8 cellular contexts compared by ENCODE assay signal in genomic region chr17:16569358-16569712, GRCh38. TPM values are rescaled to one million over a fixed set of nuclear protein-coding genes. Genes with fewer than 3 reads are reported as not detected.
DNase-seq lines count a peak whose midpoint lies in the region; ATAC-seq and TF ChIP-seq lines count a peak whose summit lies in the region.

No MANE protein-coding gene starts in this region.

- peaks cover 13% of the 10 kb centered on the region for H3K4me1 Mint-ChIP-seq in CD4-positive, alpha-beta T cell (ENCODE audit: low read depth)

- DNase-seq in CD4-positive, alpha-beta T cell = no peak
- no peak for DNase-seq in Panc1 (ENCODE audit: low read depth, low spot score)
- no peak for DNase-seq in mesenchymal stem cell
- no peak for DNase-seq in NCI-H1048 (lab: John Stamatoyannopoulos, UW)
- DNase-seq in KG1 (lab: John Stamatoyannopoulos, UW) = no peak
- no peak for DNase-seq in GF-D8 (lab: John Stamatoyannopoulos, UW)
- DNase-seq in MM.1S = no peak

- H3K36me3 ChIP-seq in Panc1 (ENCODE audit: control insufficient read depth, insufficient read depth, low read length) (no peaks in the 10 kb centered on the region), mesenchymal stem cell (ENCODE audit: control insufficient read depth in 1 of 2, insufficient read depth in 2 of 2, low read depth in 1 of 2, low read length in 2 of 2) (peaks cover 6 to 34% of the 10 kb centered on the region in 2 experiments), MM.1S (replicated peaks; ENCODE audit: insufficient read depth, low read length) (no peaks in the 10 kb centered on the region)

- no peaks in the 10 kb centered on the region for H3K9me3 Mint-ChIP-seq in CD4-positive, alpha-beta T cell

- H2AFZ ChIP-seq in mesenchymal stem cell (ENCODE audit: low read depth, low read length) (no peak overlapping the region), MM.1S (ENCODE audit: low read length) (no peak overlapping the region)

- 43% methylated on average over 14 of the region's 14 CpGs for WGBS in mesenchymal stem cell

- no peak overlapping the region for H4K8ac ChIP-seq in mesenchymal stem cell (ENCODE audit: low read length)

- no peak for ATAC-seq in CD4-positive, alpha-beta T cell (ENCODE audit: poor library complexity)
- peak; percentile 19 for ATAC-seq in GM21576 (IDR thresholded peaks at IDR 0.05; ENCODE audit: unreplicated experiment)
- ATAC-seq in Panc1 = peak; percentile 46

- H2BK5ac ChIP-seq in mesenchymal stem cell (ENCODE audit: low read depth, low read length, poor library complexity, severe bottlenecking) = no peak overlapping the region

- no peak overlapping the region for H3K4ac ChIP-seq in mesenchymal stem cell (ENCODE audit: low read depth in 1 of 2, low read length in 2 of 2)

- no peak overlapping the region for H3K27ac ChIP-seq in CD4-positive, alpha-beta T cell (ENCODE audit: low read depth, low read length)
- H3K27ac ChIP-seq in Panc1 (ENCODE audit: low read length) (no peak overlapping the region), mesenchymal stem cell (ENCODE audit: low read length, poor library complexity, severe bottlenecking) (no peak overlapping the region), MM.1S (ENCODE audit: low read length) (no peak overlapping the region)

- no peaks in the 10 kb centered on the region for H3K27me3 ChIP-seq in CD4-positive, alpha-beta T cell (ENCODE audit: control insufficient read depth, insufficient read depth, low read length)
- H3K27me3 ChIP-seq in Panc1 (ENCODE audit: control insufficient read depth, insufficient read depth, low read length) = no peaks in the 10 kb centered on the region
- H3K27me3 ChIP-seq in mesenchymal stem cell (ENCODE audit: control insufficient read depth in 1 of 2, insufficient read depth in 1 of 2, low read length in 2 of 2) = no peaks in the 10 kb centered on the region
- no peaks in the 10 kb centered on the region for H3K27me3 ChIP-seq in MM.1S (replicated peaks; ENCODE audit: insufficient read depth, low read length)

- H2AK5ac ChIP-seq in mesenchymal stem cell (ENCODE audit: low read length, severe bottlenecking) = no peak overlapping the region

- H2BK12ac ChIP-seq in mesenchymal stem cell (ENCODE audit: low read length in 2 of 2) = no peak overlapping the region

- no peak overlapping the region for H3K23ac ChIP-seq in mesenchymal stem cell (ENCODE audit: low read length in 2 of 2)

- in situ Hi-C loops in Panc1 (cut with HindIII; ENCODE audit: low pct_unique_long_range_greater_than_20kb, low sequenced_read_pairs) = no loop called here

- H2BK120ac ChIP-seq in mesenchymal stem cell (ENCODE audit: low read depth, low read length) = no peak overlapping the region

- no peaks in the 10 kb centered on the region for H4K20me1 ChIP-seq in MM.1S (ENCODE audit: insufficient read depth, low read length)

- H3K4me1 ChIP-seq in Panc1 (ENCODE audit: control insufficient read depth, insufficient read depth, low read length) = peaks cover 4% of the 10 kb centered on the region
- peaks cover 6% of the 10 kb centered on the region for H3K4me1 ChIP-seq in mesenchymal stem cell (ENCODE audit: control insufficient read depth, insufficient read depth, low read depth, low read length)
- no peaks in the 10 kb centered on the region for H3K4me1 ChIP-seq in MM.1S (ENCODE audit: low read length)

- no peak for TF ChIP-seq CTCF in CD4-positive, alpha-beta T cell (IDR thresholded peaks at IDR 0.05)
- TF ChIP-seq CTCF in Panc1 (IDR thresholded peaks at IDR 0.05) (no peak), MM.1S (IDR thresholded peaks at IDR 0.05; ENCODE audit: low read length) (no peak)

- H3K36me3 Mint-ChIP-seq in CD4-positive, alpha-beta T cell (ENCODE audit: low read depth) = peaks cover 13% of the 10 kb centered on the region

- intact Hi-C loops in CD4-positive, alpha-beta T cell (cut with DNase I, micrococcal nuclease) = loop anchor here (1.0 to 2.0 kb wide), 2 partner anchors 15 to 34 kb away; no protein-coding TSS in a partner anchor
- intact Hi-C loops in Panc1 (cut with micrococcal nuclease; ENCODE audit: unreplicated experiment) = no loop called here

- H3K18ac ChIP-seq in mesenchymal stem cell (ENCODE audit: low read depth in 1 of 2, low read length in 2 of 2) = no peak overlapping the region

- H3K9ac ChIP-seq in mesenchymal stem cell (ENCODE audit: low read length) (peak overlapping the region; percentile 86), MM.1S (ENCODE audit: low read length) (no peak overlapping the region)

- POLR2A ChIA-PET in CD4-positive, alpha-beta T cell (lab: Charles Lee) = interaction anchor here (0.7 to 2.0 kb wide), 4 partner anchors 15 to 131 kb away, joined by 3 to 10 read pairs (median 7); no protein-coding TSS in a partner anchor
- POLR2A ChIA-PET in Panc1 (lab: Charles Lee) = no interaction called here

- H2BK15ac ChIP-seq in mesenchymal stem cell (ENCODE audit: low read depth, poor library complexity, severe bottlenecking) = no peak overlapping the region

- peak overlapping the region; percentile 66 for H3K27ac Mint-ChIP-seq in CD4-positive, alpha-beta T cell

- peaks cover 11% of the 10 kb centered on the region for H3K79me1 ChIP-seq in mesenchymal stem cell (replicated peaks; ENCODE audit: low read length, poor library complexity, severe bottlenecking)

- CTCF ChIA-PET in CD4-positive, alpha-beta T cell (lab: Charles Lee) = interaction anchor here (1.1 to 2.0 kb wide), 3 partner anchors 15 to 33 kb away, joined by 5 to 9 read pairs (median 7); no protein-coding TSS in a partner anchor
- CTCF ChIA-PET in Panc1 (lab: Charles Lee) = no interaction called here

- peak overlapping the region; percentile 96 for H3K4me2 ChIP-seq in mesenchymal stem cell (ENCODE audit: low read length, poor library complexity, severe bottlenecking)
- H3K4me2 ChIP-seq in MM.1S (ENCODE audit: low read depth, low read length) = no peak overlapping the region

- no peaks in the 10 kb centered on the region for H3F3A ChIP-seq in MM.1S (ENCODE audit: insufficient read depth, low read length)

- peaks cover 4% of the 10 kb centered on the region for H3K27me3 Mint-ChIP-seq in CD4-positive, alpha-beta T cell

- no peak overlapping the region for H4K91ac ChIP-seq in mesenchymal stem cell (ENCODE audit: low read length)

- no peaks in the 10 kb centered on the region for H3K79me2 ChIP-seq in MM.1S (ENCODE audit: low read length)

- H3K9me3 ChIP-seq in CD4-positive, alpha-beta T cell (ENCODE audit: control insufficient read depth, low read length) = no peaks in the 10 kb centered on the region
- no peaks in the 10 kb centered on the region; the same call in 1 of the 2 replicates for H3K9me3 ChIP-seq in Panc1 (ENCODE audit: control insufficient read depth, insufficient read depth, low read depth, low read length)
- H3K9me3 ChIP-seq in mesenchymal stem cell (ENCODE audit: control insufficient read depth, low read length) = peaks cover 26% of the 10 kb centered on the region
- no peaks in the 10 kb centered on the region for H3K9me3 ChIP-seq in MM.1S (replicated peaks; ENCODE audit: insufficient read depth, low read length)

- H3K9me2 ChIP-seq in MM.1S (replicated peaks; ENCODE audit: insufficient read depth, low read length) = no peaks in the 10 kb centered on the region

- peak overlapping the region; percentile 60 to 79 for H3K4me3 ChIP-seq in Panc1 (ENCODE audit: low read depth in 2 of 2, low read length in 2 of 2)
- peak overlapping the region; percentile 74 to 91 for H3K4me3 ChIP-seq in mesenchymal stem cell (ENCODE audit: insufficient read depth in 1 of 2, low read depth in 1 of 2, low read length in 2 of 2)
- H3K4me3 ChIP-seq in MM.1S (ENCODE audit: low read length) = no peak overlapping the region

- H3K14ac ChIP-seq in mesenchymal stem cell (ENCODE audit: low read length in 2 of 2) = no peak overlapping the region

- BruUV-seq in Panc1 (replicated peaks; lab: Mats Ljungman, UMichigan) = no TSS peak

- H3K4me3 Mint-ChIP-seq in CD4-positive, alpha-beta T cell = peak overlapping the region; percentile 87

RNA-seq across cellular contexts. Expression of gene ZNF287, which starts 0.3 kb away (rescaled TPM):
- 1 to 10 TPM; 6.9 to 7.8 TPM for total RNA-seq in CD4-positive, alpha-beta T cell
- 12.3 TPM for total RNA-seq in Panc1 (2021; ENCODE audit: unreplicated experiment)
- 12.3 TPM for polyA plus RNA-seq in Panc1 (2012; ENCODE audit: insufficient read length)
- polyA plus RNA-seq in mesenchymal stem cell (2013, experiment 1 of 2) = 7.0 TPM
- polyA plus RNA-seq in mesenchymal stem cell (2013, experiment 2 of 2) = 9.5 TPM
